ENCODE assay signal across 11 cellular contexts in the genomic region with DNA sequence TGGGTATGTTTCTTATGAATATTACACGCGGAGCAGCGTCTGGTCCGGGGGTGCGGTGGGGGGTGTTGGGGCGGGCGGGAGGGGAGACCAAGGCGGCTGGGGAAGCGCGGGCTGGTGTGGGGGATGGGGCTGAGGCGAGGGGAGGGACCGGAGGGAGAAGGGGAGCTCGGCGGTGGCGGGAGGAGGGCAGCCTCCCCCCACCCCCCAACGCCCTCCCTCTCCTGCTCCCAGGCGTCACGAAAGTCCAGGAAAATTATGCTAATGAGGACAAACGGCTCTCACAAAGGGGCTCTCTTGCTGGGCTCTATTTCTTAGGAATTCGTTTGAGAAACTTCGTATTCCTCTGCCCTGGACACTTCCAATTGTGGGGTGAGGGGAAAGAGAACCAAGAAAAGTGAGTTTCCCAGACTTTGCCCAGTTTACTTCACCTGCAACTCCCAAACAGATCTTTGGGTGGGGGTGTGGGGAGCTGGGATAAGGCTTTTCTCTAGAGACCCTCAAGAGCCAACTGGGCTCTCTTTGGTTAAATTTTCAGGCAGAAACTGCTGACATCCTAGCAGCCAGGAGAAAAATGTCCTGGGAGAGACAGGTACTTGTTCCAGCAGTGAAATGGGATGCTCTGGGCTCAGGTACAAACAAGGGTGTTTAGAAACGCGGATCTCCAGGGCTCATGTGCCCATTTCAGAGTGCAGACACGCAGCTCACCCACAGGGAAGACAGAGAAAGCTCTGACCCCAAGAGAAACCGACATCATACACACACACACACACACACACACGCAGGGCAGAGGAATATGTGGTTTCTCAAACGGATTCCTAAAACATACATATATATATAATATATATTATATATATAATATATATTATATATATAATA. TPM values are rescaled to one million over a fixed set of nuclear protein-coding genes. Genes with fewer than 3 reads are reported as not detected.
DNase-seq lines count a peak whose midpoint lies in the region; ATAC-seq and TF ChIP-seq lines count a peak whose summit lies in the region.
"Had no signal": no experiment of that assay in that cellular context is flagged by ENCODE, and none has a peak within 500 bp of the region (broad histone marks: within the 10 kb centered on the region; RNA-seq: fewer than 3 reads in every experiment).

No MANE protein-coding gene starts in this region.

- TF ChIP-seq POLR2A in adrenal gland (IDR thresholded peaks at IDR 0.05) (no peak), stomach (IDR thresholded peaks at IDR 0.05) (no peak)

- no peaks in the 10 kb centered on the region; the same call in 1 of the 2 replicates for H3K36me3 Mint-ChIP-seq in HFFc6 (ENCODE audit: low read depth)
- H3K36me3 Mint-ChIP-seq: stimulated activated effector memory CD8-positive, alpha-beta T cell treated with anti-CD3 and anti-CD28 coated beads, Interleukin-12 subunit alpha, Interleukin-12 subunit beta, amount 100 ng/mL, for 72 hours had no signal

- no peaks in the 10 kb centered on the region for H3K27me3 ChIP-seq in adrenal gland
- H3K27me3 ChIP-seq in stomach = peaks cover 0 to 96% (median 50%) of the 10 kb centered on the region in 3 donors

- H3K4me3 ChIP-seq in adrenal gland (peak overlapping the region in 2 of 4 donors; percentile 67 to 87), stomach (peak overlapping the region; percentile 52 to 59 (median 54))

- no peak for ATAC-seq in HG03139 (IDR thresholded peaks at IDR 0.05; ENCODE audit: unreplicated experiment)
- ATAC-seq: stimulated activated effector memory CD8-positive, alpha-beta T cell treated with anti-CD3 and anti-CD28 coated beads, Interleukin-12 subunit alpha, Interleukin-12 subunit beta, amount 100 ng/mL, for 72 hours had no signal

- no peaks in the 10 kb centered on the region for H3K9me3 Mint-ChIP-seq in HFFc6
- H3K9me3 Mint-ChIP-seq: stimulated activated effector memory CD8-positive, alpha-beta T cell treated with anti-CD3 and anti-CD28 coated beads, Interleukin-12 subunit alpha, Interleukin-12 subunit beta, amount 100 ng/mL, for 72 hours had no signal

- no peak for TF ChIP-seq EP300 in stomach (IDR thresholded peaks at IDR 0.05)

- peak overlapping the region; percentile 54; the same call in 1 of the 2 replicates for H3K4me3 Mint-ChIP-seq in HFFc6
- H3K4me3 Mint-ChIP-seq: stimulated activated effector memory CD8-positive, alpha-beta T cell treated with anti-CD3 and anti-CD28 coated beads, Interleukin-12 subunit alpha, Interleukin-12 subunit beta, amount 100 ng/mL, for 72 hours had no signal

- DNase-seq in HFFc6 (no peak), adrenal gland (peak in 4 of 7 donors; percentile 54 to 68 (median 62)), kidney tubule cell (ENCODE audit: low spot score) (peak; percentile 78), stomach (no peak), ureter (ENCODE audit: low spot score) (no peak), D341Med (ENCODE audit: low spot score) (no peak)
- no peak for DNase-seq in activated CD8-positive, alpha-beta memory T cell treated with anti-CD3 and anti-CD28 coated beads for 24 hours
- DNase-seq: caudate nucleus had no signal

- H3K9me3 ChIP-seq in adrenal gland (replicated peaks in 1 of 3) (no peaks in the 10 kb centered on the region), stomach (no peaks in the 10 kb centered on the region)

- WGBS in adrenal gland, 4 donors = 20 to 37% (median 23%) methylated on average over 12 to 27 of the region's 27 CpGs
- WGBS in stomach, 5 donors = 22 to 41% (median 27%) methylated on average over 15 to 27 of the region's 27 CpGs

- TF ChIP-seq CTCF in HFFc6 (IDR thresholded peaks at IDR 0.05) = no peak
- no peak for TF ChIP-seq CTCF in adrenal gland (IDR thresholded peaks at IDR 0.05)
- no peak for TF ChIP-seq CTCF in stomach (IDR thresholded peaks at IDR 0.05)

- H3K4me1 ChIP-seq in adrenal gland (replicated peaks in 1 of 2) = peaks cover 0 to 16% of the 10 kb centered on the region in 2 donors
- peaks cover 10 to 48% (median 31%) of the 10 kb centered on the region in 4 donors for H3K4me1 ChIP-seq in stomach

- H3K27ac Mint-ChIP-seq in HFFc6 = no peak overlapping the region
- H3K27ac Mint-ChIP-seq: stimulated activated effector memory CD8-positive, alpha-beta T cell treated with anti-CD3 and anti-CD28 coated beads, Interleukin-12 subunit alpha, Interleukin-12 subunit beta, amount 100 ng/mL, for 72 hours had no signal

- intact Hi-C loops in adrenal gland (cut with DNase I) = no loop called here
- intact Hi-C loops in stomach (cut with DNase I; ENCODE audit: low total_unique reads) = no loop called here

- H3K27ac ChIP-seq in adrenal gland (peak overlapping the region in 4 of 5 donors; percentile 76 to 97 (median 86)), stomach (peak overlapping the region; percentile 84 to 99 (median 94))

- no peaks in the 10 kb centered on the region for H3K36me3 ChIP-seq in adrenal gland (replicated peaks in 1 of 2)
- H3K36me3 ChIP-seq in stomach = no peaks in the 10 kb centered on the region

- peaks cover 31% of the 10 kb centered on the region for H3K4me1 Mint-ChIP-seq in HFFc6 (ENCODE audit: low read depth)
- H3K4me1 Mint-ChIP-seq: stimulated activated effector memory CD8-positive, alpha-beta T cell treated with anti-CD3 and anti-CD28 coated beads, Interleukin-12 subunit alpha, Interleukin-12 subunit beta, amount 100 ng/mL, for 72 hours had no signal

- H3K27me3 Mint-ChIP-seq in HFFc6 (ENCODE audit: insufficient read depth) = peaks cover 17% of the 10 kb centered on the region

RNA-seq across cellular contexts. Expression of a gene that starts 11.7 kb away (rescaled TPM):
- total RNA-seq in HFFc6 (2021; fragmentation: NEBNext Ultra II Directional; extraction: Animal tissue kit (Norgen Biotek cat#: 25700)) = under 1 TPM in 3 of 6 experiments, not detected in 3; 0.10 to 0.17 (median 0.14) TPM
- total RNA-seq in adrenal gland = 1 to 10 TPM in 5 of 8 donors, under 1 TPM in 2, not detected in 1; 0.41 to 1.9 (median 1.1) TPM
- polyA plus RNA-seq in adrenal gland = 1 to 10 TPM; 1.2 to 2.8 (median 2.0) TPM
- total RNA-seq in stomach = 1 to 10 TPM in 3 of 5 donors, under 1 TPM in 1, not detected in 1; 0.89 to 2.3 (median 1.1) TPM
- 1 to 10 TPM; 1.1 to 3.7 (median 1.2) TPM for polyA plus RNA-seq in stomach
- 1.8 TPM for total RNA-seq in ureter

RNA-seq across cellular contexts. Expression of a gene that starts 16.3 kb away (rescaled TPM):
- 1 to 10 TPM in 1 of 6 experiments, under 1 TPM in 5; 0.38 to 1.0 (median 0.47) TPM for total RNA-seq in HFFc6 (2021; fragmentation: NEBNext Ultra II Directional; extraction: Animal tissue kit (Norgen Biotek cat#: 25700))
- total RNA-seq in adrenal gland = 10 to 100 TPM in 1 of 8 donors, 1 to 10 TPM in 7; 3.5 to 10.9 (median 5.6) TPM
- polyA plus RNA-seq in adrenal gland = 10 to 100 TPM in 2 of 3 donors, 1 to 10 TPM in 1; 9.3 to 12.6 (median 11.3) TPM
- 1 to 10 TPM in 3 of 5 donors, under 1 TPM in 2; 0.55 to 5.8 (median 2.2) TPM for total RNA-seq in stomach
- polyA plus RNA-seq in stomach = 10 to 100 TPM in 1 of 3 donors, 1 to 10 TPM in 2; 4.4 to 17.0 (median 5.9) TPM
- 9.4 TPM for total RNA-seq in ureter
- total RNA-seq: mononuclear cell had no signal

RNA-seq across cellular contexts. Expression of a gene that starts 18.4 kb away (rescaled TPM):
- total RNA-seq in HFFc6 (2021; fragmentation: NEBNext Ultra II Directional; extraction: Animal tissue kit (Norgen Biotek cat#: 25700)) = under 1 TPM; 0.28 to 0.81 (median 0.45) TPM
- total RNA-seq in adrenal gland (1 to 10 TPM in 2 of 8 donors, under 1 TPM in 5, not detected in 1; 0.18 to 1.1 (median 0.90) TPM), stomach (under 1 TPM in 1 of 5 donors, not detected in 4; 0.55 TPM), ureter (18.8 TPM)
- polyA plus RNA-seq in adrenal gland (under 1 TPM; 0.30 to 0.97 (median 0.32) TPM), stomach (1 to 10 TPM in 1 of 3 donors, under 1 TPM in 1, not detected in 1; 0.31 to 1.1 TPM)

RNA-seq across cellular contexts. Expression of a gene that starts 29.3 kb away (rescaled TPM):
- 1 to 10 TPM; 2.0 to 3.8 (median 2.8) TPM for total RNA-seq in HFFc6 (2021; fragmentation: NEBNext Ultra II Directional; extraction: Animal tissue kit (Norgen Biotek cat#: 25700))
- total RNA-seq in adrenal gland (100 to 1,000 TPM in 1 of 8 donors, 10 to 100 TPM in 7; 39.2 to 132 (median 65.7) TPM), stomach (10 to 100 TPM in 3 of 5 donors, 1 to 10 TPM in 2; 2.9 to 53.1 (median 18.2) TPM), ureter (10.4 TPM)
- polyA plus RNA-seq in adrenal gland (10 to 100 TPM; 21.8 to 42.0 (median 25.9) TPM), stomach (10 to 100 TPM in 1 of 3 donors, 1 to 10 TPM in 2; 7.5 to 12.8 (median 7.8) TPM)

RNA-seq across cellular contexts. Expression of a gene that starts 33.3 kb away (rescaled TPM):
- total RNA-seq in HFFc6 (2021; fragmentation: NEBNext Ultra II Directional; extraction: Animal tissue kit (Norgen Biotek cat#: 25700)) = 1 to 10 TPM; 2.3 to 3.8 (median 2.8) TPM
- total RNA-seq in adrenal gland (10 to 100 TPM in 7 of 8 donors, 1 to 10 TPM in 1; 8.5 to 27.2 (median 16.8) TPM), stomach (10 to 100 TPM in 1 of 5 donors, 1 to 10 TPM in 1, not detected in 3; 3.7 to 12.7 TPM), ureter (8.5 TPM)
- polyA plus RNA-seq in adrenal gland (1 to 10 TPM; 1.3 to 5.6 (median 1.4) TPM), stomach (under 1 TPM in 1 of 3 donors, not detected in 2; 0.81 TPM)
- total RNA-seq: mononuclear cell had no signal

Comparison
In these comparisons a context has a peak if more than half of its experiments do, and no peak if none do; other contexts are left out.
1. DNase-seq: peak in adrenal gland (4 of 7) and kidney tubule cell (single experiment); none in HFFc6 (single experiment), stomach (single experiment), ureter (single experiment), activated CD8-positive, alpha-beta memory T cell treated with anti-CD3 and anti-CD28 coated beads for 24 hours (single experiment) and D341Med (single experiment).